Comparison of ENCODE assay signal across 14 cellular contexts in the genomic region with DNA sequence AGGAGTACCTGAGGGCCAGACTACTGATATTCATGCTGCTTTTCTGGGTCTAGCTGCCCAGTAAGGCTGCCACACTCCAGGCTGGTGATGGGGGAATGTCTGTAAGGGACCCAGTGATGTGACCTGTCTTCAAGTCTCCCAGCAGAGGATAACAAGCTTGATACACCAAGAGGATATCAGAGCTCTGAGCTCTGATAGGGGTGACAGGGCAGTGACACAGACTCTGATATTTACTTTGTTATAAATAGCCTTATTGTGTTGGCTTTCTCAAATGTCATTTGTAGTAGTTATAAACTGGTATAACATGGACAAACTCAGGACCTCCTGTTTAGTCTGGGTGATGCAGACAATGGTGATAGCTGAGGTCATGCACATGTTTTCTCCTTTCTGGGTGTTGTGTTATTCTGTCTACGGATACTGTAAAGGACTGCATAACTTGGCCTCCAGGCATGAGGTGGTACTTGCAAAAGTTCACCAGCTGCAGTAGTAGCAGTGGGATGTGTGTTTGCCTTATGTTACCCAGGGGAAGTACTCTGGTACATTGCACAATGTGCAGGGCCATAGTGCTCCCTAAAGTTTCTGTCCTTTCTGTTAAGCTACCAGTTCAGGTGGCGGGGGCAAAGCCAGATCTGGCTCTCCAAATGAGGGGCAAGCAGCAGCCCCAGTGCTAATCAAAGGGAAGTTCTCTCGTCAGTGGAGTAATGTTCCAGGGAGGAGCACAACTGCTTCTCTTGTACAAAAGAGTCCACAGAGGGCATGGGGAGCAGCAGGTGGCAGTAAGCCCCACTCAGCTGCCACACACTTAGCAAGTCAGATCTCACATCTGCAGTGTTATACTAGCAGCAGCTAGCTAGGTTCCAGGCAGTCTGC.
"Had no signal": no experiment of that assay in that cellular context is flagged by ENCODE, and none has a peak within 500 bp of the region (broad histone marks: within the 10 kb centered on the region; RNA-seq: fewer than 3 reads in every experiment).

No MANE protein-coding gene starts in this region.

- DNase-seq: activated CD4-positive, alpha-beta T cell treated with anti-CD3 and anti-CD28 coated beads for 4 hours; activated CD8-positive, alpha-beta memory T cell treated with anti-CD3 and anti-CD28 coated beads, Interleukin-2, amount 50 U/mL, for 4 hours; activated CD8-positive, alpha-beta T cell treated with anti-CD3 and anti-CD28 coated beads, Interleukin-2, amount 10 ng/mL, durations not matched to agents 7 days and 5 days; activated effector memory CD4-positive, alpha-beta T cell treated with anti-CD3 and anti-CD28 coated beads, Interleukin-2, amount 50 U/mL, for 16 hours; activated T-cell treated with anti-CD3 and anti-CD28 coated beads, Interleukin-2, amount 50 U/mL, for 48 hours; caudate nucleus; immature natural killer cell; ovary; stimulated activated CD4-positive, alpha-beta T cell treated with anti-CD3 and anti-CD28 coated beads, Interleukin-12 subunit alpha, Interleukin-12 subunit beta, amount 100 ng/mL, for 4 hours; stimulated activated CD4-positive, alpha-beta T cell treated with anti-CD3 and anti-CD28 coated beads, Interleukin-2, amount 100 ng/mL, for 24 hours; thyroid gland had no signal

- H3K27ac Mint-ChIP-seq: activated CD8-positive, alpha-beta T cell treated with anti-CD3 and anti-CD28 coated beads, Interleukin-2, amount 10 ng/mL, durations not matched to agents 7 days and 5 days; activated naive CD4-positive, alpha-beta T cell treated with anti-CD3 and anti-CD28 coated beads, Interleukin-2, amount 50 U/mL, for 72 hours; immature natural killer cell; stimulated activated memory B cell treated with anti-CD40 and anti-IgM and Interleukin-4, amounts not matched to agents 10 μg/mL and 1 μg/mL and 100 μg/mL, for 72 hours had no signal

- H3K36me3 ChIP-seq: ovary, thyroid gland had no signal

- H3K4me3 Mint-ChIP-seq: activated CD8-positive, alpha-beta T cell treated with anti-CD3 and anti-CD28 coated beads, Interleukin-2, amount 10 ng/mL, durations not matched to agents 7 days and 5 days; immature natural killer cell; stimulated activated memory B cell treated with anti-CD40 and anti-IgM and Interleukin-4, amounts not matched to agents 10 μg/mL and 1 μg/mL and 100 μg/mL, for 72 hours had no signal

- H3K27me3 ChIP-seq: ovary, thyroid gland had no signal

- H3K4me1 Mint-ChIP-seq: immature natural killer cell; stimulated activated memory B cell treated with anti-CD40 and anti-IgM and Interleukin-4, amounts not matched to agents 10 μg/mL and 1 μg/mL and 100 μg/mL, for 72 hours had no signal

- H3K4me3 ChIP-seq: ovary, thyroid gland had no signal

- H3K27ac ChIP-seq: ovary, thyroid gland, VCaP had no signal

- H3K27me3 Mint-ChIP-seq: stimulated activated memory B cell treated with anti-CD40 and anti-IgM and Interleukin-4, amounts not matched to agents 10 μg/mL and 1 μg/mL and 100 μg/mL, for 72 hours had no signal

- H3K36me3 Mint-ChIP-seq: activated naive CD4-positive, alpha-beta T cell treated with anti-CD3 and anti-CD28 coated beads, Interleukin-2, amount 50 U/mL, for 72 hours; immature natural killer cell; stimulated activated memory B cell treated with anti-CD40 and anti-IgM and Interleukin-4, amounts not matched to agents 10 μg/mL and 1 μg/mL and 100 μg/mL, for 72 hours had no signal

- H3K4me1 ChIP-seq: thyroid gland had no signal

- ATAC-seq: activated CD8-positive, alpha-beta T cell treated with anti-CD3 and anti-CD28 coated beads, Interleukin-2, amount 10 ng/mL, durations not matched to agents 7 days and 5 days; activated naive CD4-positive, alpha-beta T cell treated with anti-CD3 and anti-CD28 coated beads, Interleukin-2, amount 50 U/mL, for 72 hours; stimulated activated memory B cell treated with anti-CD40 and anti-IgM and Interleukin-4, amounts not matched to agents 10 μg/mL and 1 μg/mL and 100 μg/mL, for 72 hours had no signal

- H3K9me3 ChIP-seq: ovary, thyroid gland had no signal
